10 cellular contexts compared by ENCODE assay signal in genomic region chr12:126617312-126617711, GRCh38.
DNase-seq lines count a peak whose midpoint lies in the region; ATAC-seq, FAIRE-seq and TF ChIP-seq lines count a peak whose summit lies in the region.
"Had no signal": no experiment of that assay in that cellular context is flagged by ENCODE, and none has a peak within 500 bp of the region (broad histone marks: within the 10 kb centered on the region; RNA-seq: fewer than 3 reads in every experiment).

No MANE protein-coding gene starts in this region.

- H3K4me3 ChIP-seq in BE2C (ENCODE audit: low read depth, low read length) (no peak overlapping the region), PC-3 (ENCODE audit: low read length) (no peak overlapping the region), hepatocyte (no peak overlapping the region)

- BruUV-seq in PC-3 (replicated peaks; lab: Mats Ljungman, UMichigan), result no TSS peak

- POLR2A ChIA-PET in PC-3 (lab: Charles Lee; ENCODE audit: unreplicated experiment), result no interaction called here

- ATAC-seq in PC-3 (no peak; the same call in 1 of the 2 replicates), HG03469 (IDR thresholded peaks at IDR 0.05; ENCODE audit: unreplicated experiment) (no peak)

- H3K27ac ChIP-seq in PC-3 (ENCODE audit: low read length), result no peak overlapping the region
- no peak overlapping the region for H3K27ac ChIP-seq in hepatocyte

- H3F3A ChIP-seq in PC-3 (ENCODE audit: low read length, unreplicated experiment), result no peaks in the 10 kb centered on the region

- no peaks in the 10 kb centered on the region for H3K79me2 ChIP-seq in PC-3 (ENCODE audit: low read length)
- H3K79me2 ChIP-seq in hepatocyte, result no peaks in the 10 kb centered on the region

- no peaks in the 10 kb centered on the region for H3K27me3 ChIP-seq in BE2C
- no peaks in the 10 kb centered on the region for H3K27me3 ChIP-seq in PC-3 (ENCODE audit: low read length)
- no peaks in the 10 kb centered on the region for H3K27me3 ChIP-seq in hepatocyte

- CTCF ChIA-PET in PC-3 (lab: Charles Lee), result no interaction called here

- intact Hi-C loops in PC-3 (cut with micrococcal nuclease), result no loop called here

- FAIRE-seq in H54 (lab: Jason Lieb, UNC), result no peak

- H3K9me2 ChIP-seq in PC-3 (replicated peaks; ENCODE audit: low read length) (no peaks in the 10 kb centered on the region), hepatocyte (replicated peaks; ENCODE audit: insufficient read depth) (no peaks in the 10 kb centered on the region)

- TF ChIP-seq CTCF in BE2C (IDR thresholded peaks at IDR 0.05; ENCODE audit: low read depth, low read length), result no peak; the same call in 1 of the 2 replicates
- peak; percentile 74 for TF ChIP-seq CTCF in PC-3 (conservative IDR thresholded peaks at IDR 0.05; ENCODE audit: low read depth, low read length)
- peak; percentile 27 for TF ChIP-seq CTCF in hepatocyte (IDR thresholded peaks at IDR 0.05; ENCODE audit: poor library complexity)

- no peaks in the 10 kb centered on the region; the same call in 1 of the 2 replicates for H3K9me3 ChIP-seq in BE2C
- H3K9me3 ChIP-seq in PC-3 (ENCODE audit: low read length), result peaks cover 14% of the 10 kb centered on the region; the same call in 1 of the 2 replicates
- no peaks in the 10 kb centered on the region for H3K9me3 ChIP-seq in hepatocyte (ENCODE audit: low read depth)

- H3K4me2 ChIP-seq in PC-3 (ENCODE audit: low read length) (no peak overlapping the region), hepatocyte (no peak overlapping the region)

- no peak for TF ChIP-seq POLR2A in H54 (IDR thresholded peaks at IDR 0.05; ENCODE audit: low read depth, low read length)

- DNase-seq in BE2C (peak; percentile 10), H54 (ENCODE audit: insufficient read length, low spot score) (peak; percentile 6), PC-3 (peak; percentile 53), hepatocyte (ENCODE audit: low spot score) (no peak), AG08396 (ENCODE audit: low spot score) (no peak), foreskin melanocyte (no peak), activated T-cell treated with anti-CD3 and anti-CD28 coated beads for 4 hours (no peak)
- DNase-seq: activated CD4-positive, CD25-positive, alpha-beta regulatory T cell; NCI-H446 treated with DMSO at 0.1 percent for 48 hours had no signal

- no peak overlapping the region for H3K9ac ChIP-seq in PC-3 (ENCODE audit: low read length)

- H3K36me3 ChIP-seq in BE2C (no peaks in the 10 kb centered on the region), PC-3 (ENCODE audit: low read depth, low read length) (no peaks in the 10 kb centered on the region), hepatocyte (replicated peaks; ENCODE audit: insufficient read depth, low read depth) (no peaks in the 10 kb centered on the region)

- H2AFZ ChIP-seq in PC-3 (ENCODE audit: low read length) (no peak overlapping the region), hepatocyte (no peak overlapping the region)

- no peaks in the 10 kb centered on the region for H3K4me1 ChIP-seq in BE2C
- H3K4me1 ChIP-seq in PC-3 (ENCODE audit: insufficient read depth, low read length), result no peaks in the 10 kb centered on the region
- H3K4me1 ChIP-seq in hepatocyte (ENCODE audit: insufficient read depth), result no peaks in the 10 kb centered on the region

- no peaks in the 10 kb centered on the region for H4K20me1 ChIP-seq in PC-3 (ENCODE audit: low read length)
- H4K20me1 ChIP-seq in hepatocyte (ENCODE audit: insufficient read depth, poor library complexity, severe bottlenecking), result no peaks in the 10 kb centered on the region

- 75% methylated on average over 5 of the region's 5 CpGs for WGBS in hepatocyte (ENCODE audit: low lambda C conversion rate, missing lambda C conversion rate)

Comparison
In these comparisons a context has a peak if more than half of its experiments do, and no peak if none do; other contexts are left out.
1. DNase-seq: peak in BE2C (single experiment), H54 (single experiment) and PC-3 (single experiment); none in hepatocyte (single experiment), AG08396 (single experiment), foreskin melanocyte (single experiment) and activated T-cell treated with anti-CD3 and anti-CD28 coated beads for 4 hours (single experiment).